In the genomic region with DNA sequence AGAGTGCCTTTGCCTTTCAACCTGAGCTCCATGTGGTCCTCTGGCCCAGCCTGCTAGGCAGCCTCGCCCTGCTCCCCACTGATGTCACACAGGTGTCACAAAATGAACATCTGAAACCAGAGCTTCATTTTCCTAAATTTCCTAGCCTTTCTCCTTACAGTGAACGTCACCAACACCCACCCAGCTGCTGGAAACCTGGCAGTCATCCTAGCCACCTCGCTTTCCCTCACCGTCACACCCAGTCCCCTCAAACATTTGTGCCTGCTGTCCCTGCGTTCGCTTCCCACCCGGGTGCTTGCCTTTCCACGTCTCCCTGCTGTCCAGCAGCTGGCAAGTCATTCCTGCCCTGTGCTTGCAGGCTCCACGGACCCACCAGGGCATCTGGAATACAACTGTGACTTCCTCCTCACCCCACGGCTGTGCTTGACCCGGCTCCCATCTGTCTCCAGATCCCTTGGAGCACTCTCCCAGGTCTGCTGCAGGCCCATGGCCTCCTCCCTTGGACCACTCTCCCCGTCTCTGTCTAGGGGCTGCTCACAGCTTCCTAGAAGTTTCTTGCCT, we compare ENCODE assay signal across 9 cellular contexts.
"Had no signal": no experiment of that assay in that cellular context is flagged by ENCODE, and none has a peak within 500 bp of the region (broad histone marks: within the 10 kb centered on the region; RNA-seq: fewer than 3 reads in every experiment).

No MANE protein-coding gene starts in this region.

- H3K9me3 Mint-ChIP-seq: activated T-cell treated with anti-CD3 and anti-CD28 coated beads, Interleukin-2, amount 50 U/mL, for 4 hours; naive thymus-derived CD8-positive, alpha-beta T cell; T-cell had no signal

- ATAC-seq: activated CD8-positive, alpha-beta memory T cell treated with anti-CD3 and anti-CD28 coated beads, Interleukin-2, amount 10 ng/mL, durations not matched to agents 7 days and 5 days; activated T-cell treated with anti-CD3 and anti-CD28 coated beads, Interleukin-2, amount 50 U/mL, for 4 hours; left colon; naive thymus-derived CD8-positive, alpha-beta T cell; T-cell had no signal

- DNase-seq: activated CD4-positive, alpha-beta T cell treated with anti-CD3 and anti-CD28 coated beads, Interleukin-2, amount 50 U/mL, for 1 hour; activated CD4-positive, CD25-positive, alpha-beta regulatory T cell; activated CD8-positive, alpha-beta memory T cell treated with anti-CD3 and anti-CD28 coated beads, Interleukin-2, amount 10 ng/mL, durations not matched to agents 7 days and 5 days; activated gamma-delta T cell treated with Interleukin-2 at 50 U/mL for 16 hours; activated T-cell treated with anti-CD3 and anti-CD28 coated beads, Interleukin-2, amount 50 U/mL, for 4 hours; left colon; naive thymus-derived CD8-positive, alpha-beta T cell; small intestine; T-cell had no signal

- H3K27ac Mint-ChIP-seq: activated CD8-positive, alpha-beta memory T cell treated with anti-CD3 and anti-CD28 coated beads, Interleukin-2, amount 10 ng/mL, durations not matched to agents 7 days and 5 days; T-cell had no signal

- H3K27me3 Mint-ChIP-seq: activated CD8-positive, alpha-beta memory T cell treated with anti-CD3 and anti-CD28 coated beads, Interleukin-2, amount 10 ng/mL, durations not matched to agents 7 days and 5 days; naive thymus-derived CD8-positive, alpha-beta T cell; T-cell had no signal

- H3K4me3 Mint-ChIP-seq: activated CD8-positive, alpha-beta memory T cell treated with anti-CD3 and anti-CD28 coated beads, Interleukin-2, amount 10 ng/mL, durations not matched to agents 7 days and 5 days; activated T-cell treated with anti-CD3 and anti-CD28 coated beads, Interleukin-2, amount 50 U/mL, for 4 hours; T-cell had no signal

- H3K36me3 Mint-ChIP-seq: activated CD8-positive, alpha-beta memory T cell treated with anti-CD3 and anti-CD28 coated beads, Interleukin-2, amount 10 ng/mL, durations not matched to agents 7 days and 5 days had no signal
